In genomic region chr2:28359222-28360065, GRCh38 we compare ENCODE assay signal across 8 cellular contexts. TPM values are rescaled to one million over a fixed set of nuclear protein-coding genes. Genes with fewer than 3 reads are reported as not detected.
DNase-seq lines count a peak whose midpoint lies in the region; ATAC-seq, FAIRE-seq and TF ChIP-seq lines count a peak whose summit lies in the region.

No MANE protein-coding gene starts in this region.

- H3K4me1 ChIP-seq in astrocyte (ENCODE audit: insufficient read depth, low read length) (peaks cover 23% of the 10 kb centered on the region), ovary (ENCODE audit: insufficient read depth) (peaks cover 19% of the 10 kb centered on the region)

- no peaks in the 10 kb centered on the region for H3K27me3 ChIP-seq in astrocyte (ENCODE audit: insufficient read depth, low read length)
- H3K27me3 ChIP-seq in ovary: no peaks in the 10 kb centered on the region

- H3K4me3 Mint-ChIP-seq in astrocyte (ENCODE audit: unreplicated experiment): no peak overlapping the region
- H3K4me3 Mint-ChIP-seq in natural killer cell treated with Interleukin-12 subunit alpha and Interleukin-12 subunit beta and Interleukin-15 and Interleukin-18, amount 100 ng/mL, for 72 hours: peak overlapping the region; percentile 74

- peaks cover 3% of the 10 kb centered on the region for H3K36me3 Mint-ChIP-seq in astrocyte (ENCODE audit: low read depth, unreplicated experiment)
- H3K36me3 Mint-ChIP-seq in natural killer cell treated with Interleukin-12 subunit alpha and Interleukin-12 subunit beta and Interleukin-15 and Interleukin-18, amount 100 ng/mL, for 72 hours: no peaks in the 10 kb centered on the region

- H3K27me3 Mint-ChIP-seq in astrocyte (ENCODE audit: low read depth, unreplicated experiment): peaks cover 2% of the 10 kb centered on the region
- no peaks in the 10 kb centered on the region for H3K27me3 Mint-ChIP-seq in natural killer cell treated with Interleukin-12 subunit alpha and Interleukin-12 subunit beta and Interleukin-15 and Interleukin-18, amount 100 ng/mL, for 72 hours

- WGBS in ovary, 3 donors: 89 to 92% (median 91%) methylated on average over 29 of the region's 29 CpGs

- H3K27ac Mint-ChIP-seq in astrocyte (ENCODE audit: unreplicated experiment): no peak overlapping the region
- H3K27ac Mint-ChIP-seq in natural killer cell treated with Interleukin-12 subunit alpha and Interleukin-12 subunit beta and Interleukin-15 and Interleukin-18, amount 100 ng/mL, for 72 hours: peak overlapping the region; percentile 67 to 96

- H3K27ac ChIP-seq in astrocyte (ENCODE audit: low read depth, low read length): no peak overlapping the region
- no peak overlapping the region for H3K27ac ChIP-seq in ovary

- TF ChIP-seq POLR2A in ovary (IDR thresholded peaks at IDR 0.05): no peak

- no peaks in the 10 kb centered on the region for H3K79me2 ChIP-seq in astrocyte (ENCODE audit: insufficient read depth, low read length)

- intact Hi-C loops in ovary (cut with DNase I): no loop called here

- TF ChIP-seq CTCF in astrocyte (IDR thresholded peaks at IDR 0.05; ENCODE audit: insufficient read depth, low read depth, low read length) (no peak), ovary (IDR thresholded peaks at IDR 0.05) (no peak)

- no peak for TF ChIP-seq EP300 in ovary (IDR thresholded peaks at IDR 0.05)

- no peaks in the 10 kb centered on the region for H4K20me1 ChIP-seq in astrocyte (ENCODE audit: insufficient read depth, low read length)

- peak overlapping the region; percentile 35 for H3K4me2 ChIP-seq in astrocyte (ENCODE audit: low read length)

- DNase-seq in GM19239 (ENCODE audit: insufficient read length, low spot score) (peak; percentile 69), T-helper 9 cell (peak; percentile 73), astrocyte (ENCODE audit: low read depth) (peak; percentile 78), urothelium cell line (ENCODE audit: low spot score) (peak; percentile 77), ovary (no peak), DMS79 treated with DMSO at 0.1 percent for 48 hours (lab: John Stamatoyannopoulos, UW) (no peak)
- DNase-seq in natural killer cell treated with Interleukin-12 subunit alpha and Interleukin-12 subunit beta and Interleukin-15 and Interleukin-18, amount 100 ng/mL, for 72 hours (ENCODE audit: low spot score): peak; percentile 91

- no peak overlapping the region for H3K4me3 ChIP-seq in astrocyte (ENCODE audit: insufficient read depth, low read depth, low read length)
- no peak overlapping the region for H3K4me3 ChIP-seq in ovary

- FAIRE-seq in GM19239 (lab: Jason Lieb, UNC) (peak; percentile 76), astrocyte (lab: Jason Lieb, UNC) (no peak), urothelium cell line (lab: Jason Lieb, UNC) (no peak)

- H3K36me3 ChIP-seq in astrocyte (ENCODE audit: insufficient read depth, low read length): no peaks in the 10 kb centered on the region
- H3K36me3 ChIP-seq in ovary: no peaks in the 10 kb centered on the region

- H2AFZ ChIP-seq in astrocyte (ENCODE audit: low read depth, low read length): no peak overlapping the region

- no peak overlapping the region for H3K9ac ChIP-seq in astrocyte (ENCODE audit: low read length)

- peak; percentile 69 for ATAC-seq in HG03342 (IDR thresholded peaks at IDR 0.05; ENCODE audit: unreplicated experiment)
- peak; percentile 86 to 87 for ATAC-seq in natural killer cell treated with Interleukin-12 subunit alpha and Interleukin-12 subunit beta and Interleukin-15 and Interleukin-18, amount 100 ng/mL, for 72 hours

- H3K9me3 ChIP-seq in astrocyte (ENCODE audit: insufficient read depth, low read depth, low read length) (no peaks in the 10 kb centered on the region), ovary (no peaks in the 10 kb centered on the region)

- H3K4me1 Mint-ChIP-seq in astrocyte (ENCODE audit: low read depth, unreplicated experiment): peaks cover 25% of the 10 kb centered on the region
- peaks cover 52 to 55% of the 10 kb centered on the region in 2 donors for H3K4me1 Mint-ChIP-seq in natural killer cell treated with Interleukin-12 subunit alpha and Interleukin-12 subunit beta and Interleukin-15 and Interleukin-18, amount 100 ng/mL, for 72 hours (ENCODE audit: low read depth in 2 of 2)

- H3K9me3 Mint-ChIP-seq in astrocyte (ENCODE audit: unreplicated experiment): no peaks in the 10 kb centered on the region
- no peaks in the 10 kb centered on the region for H3K9me3 Mint-ChIP-seq in natural killer cell treated with Interleukin-12 subunit alpha and Interleukin-12 subunit beta and Interleukin-15 and Interleukin-18, amount 100 ng/mL, for 72 hours

RNA-seq across cellular contexts. Expression of gene FOSL2, which starts 33.2 kb away (rescaled TPM):
- total RNA-seq in astrocyte: 156 and 158 TPM in 2 replicates
- 10 to 100 TPM; 44.5 to 52.5 TPM for total RNA-seq in natural killer cell treated with Interleukin-12 subunit alpha and Interleukin-12 subunit beta and Interleukin-15 and Interleukin-18, amount 100 ng/mL, for 72 hours
- 100 to 1,000 TPM; 117 to 322 (median 152) TPM for total RNA-seq in ovary
- 10 to 100 TPM; 56.2 to 75.7 TPM for polyA plus RNA-seq in ovary

Comparison
In these comparisons a context has a peak if more than half of its experiments do, and no peak if none do; other contexts are left out.
1. DNase-seq: peak in GM19239 (single experiment), T-helper 9 cell (single experiment), astrocyte (single experiment), natural killer cell treated with Interleukin-12 subunit alpha and Interleukin-12 subunit beta and Interleukin-15 and Interleukin-18, amount 100 ng/mL, for 72 hours (single experiment) and urothelium cell line (single experiment); none in ovary (0 of 5) and DMS79 treated with DMSO at 0.1 percent for 48 hours (single experiment).